ENCODE assay signal across 17 cellular contexts in the genomic region with DNA sequence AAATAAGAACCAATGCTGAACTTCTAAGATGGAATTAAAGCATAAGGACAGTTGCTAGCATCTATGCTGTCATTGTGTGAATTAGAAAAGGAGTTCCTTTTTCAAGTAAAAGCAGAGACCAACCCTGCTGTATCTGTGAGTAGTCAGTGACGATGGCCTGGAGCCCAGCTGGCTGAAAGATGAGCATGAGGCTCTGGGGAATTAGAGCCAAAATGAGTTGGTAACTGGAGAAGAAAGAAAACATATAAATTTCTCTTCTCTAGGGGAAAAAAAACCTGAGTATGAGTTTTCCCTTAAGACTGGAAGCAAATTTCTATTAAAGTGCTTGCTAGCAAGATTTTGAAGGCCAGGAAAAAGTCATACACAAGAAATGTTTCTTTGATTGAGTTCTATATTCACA. TPM values are rescaled to one million over a fixed set of nuclear protein-coding genes. Genes with fewer than 3 reads are reported as not detected.
DNase-seq lines count a peak whose midpoint lies in the region; ATAC-seq and TF ChIP-seq lines count a peak whose summit lies in the region.
"Had no signal": no experiment of that assay in that cellular context is flagged by ENCODE, and none has a peak within 500 bp of the region (broad histone marks: within the 10 kb centered on the region; RNA-seq: fewer than 3 reads in every experiment).

No MANE protein-coding gene starts in this region.

- DNase-seq in SK-N-DZ (ENCODE audit: low spot score) (peak; percentile 28), fibroblast of pulmonary artery (ENCODE audit: low read depth) (peak; percentile 3), putamen (ENCODE audit: low spot score) (peak; percentile 26), NCI-H526 treated with DMSO at 0.1 percent for 48 hours (lab: John Stamatoyannopoulos, UW) (no peak), heart right ventricle (no peak)
- DNase-seq: effector memory CD8-positive, alpha-beta T cell; mesendoderm; MM.1S; NCI-H510A treated with DMSO at 0.1 percent for 48 hours had no signal

- ATAC-seq in GM19035 (IDR thresholded peaks at IDR 0.05; ENCODE audit: unreplicated experiment) (no peak), heart right ventricle (no peak), GM18909 (IDR thresholded peaks at IDR 0.05; ENCODE audit: poor library complexity, unreplicated experiment) (no peak)
- ATAC-seq: effector memory CD8-positive, alpha-beta T cell; Right ventricle myocardium inferior; WTC11 had no signal

- no peaks in the 10 kb centered on the region for H3K4me1 ChIP-seq in HEK293 (ENCODE audit: control insufficient read depth, insufficient read depth, low read length)
- H3K4me1 ChIP-seq in heart right ventricle = no peaks in the 10 kb centered on the region

- CTCF ChIA-PET in HEK293 (lab: Yijun Ruan, JAX) = interaction anchor here (0.9 kb wide), 1 partner anchor 10 kb away, joined by 7 read pairs; no protein-coding TSS in a partner anchor

- no peak overlapping the region for H3K4me3 ChIP-seq in HEK293 (ENCODE audit: low read depth, low read length)
- no peak overlapping the region for H3K4me3 ChIP-seq in fibroblast of pulmonary artery (replicated peaks; ENCODE audit: low read depth, low read length)
- no peak overlapping the region for H3K4me3 ChIP-seq in heart right ventricle

- POLR2A ChIA-PET in HEK293 (lab: Yijun Ruan, JAX) = no interaction called here

- H3K27ac ChIP-seq in HEK293 (ENCODE audit: extremely low read depth, low read depth, low read length) (no peak overlapping the region), heart right ventricle (no peak overlapping the region)
- H3K27ac ChIP-seq: HL-60 had no signal

- intact Hi-C loops in heart right ventricle (cut with DNase I) = no loop called here

- H3K36me3 ChIP-seq in HEK293 (ENCODE audit: control insufficient read depth in 2 of 2, insufficient read depth in 1 of 2, low read length in 2 of 2) (no peaks in the 10 kb centered on the region), heart right ventricle (no peaks in the 10 kb centered on the region)

- TF ChIP-seq CTCF in HEK293 (tag by site-specific recombination; IDR thresholded peaks at IDR 0.05) (no peak), fibroblast of pulmonary artery (IDR thresholded peaks at IDR 0.05; ENCODE audit: low read length, missing control alignments) (no peak), heart right ventricle (IDR thresholded peaks at IDR 0.05) (no peak)

- H3K27me3 ChIP-seq in heart right ventricle = peaks cover 0 to 10% (median 0%) of the 10 kb centered on the region in 7 donors

- WGBS in heart right ventricle, 2 donors = 38 to 44% methylated on average over 1 of the region's 1 CpG

- H3K9me3 ChIP-seq in HEK293 (ENCODE audit: control insufficient read depth, insufficient read depth, low read depth, low read length) (no peaks in the 10 kb centered on the region), heart right ventricle (peaks cover 0 to 2% (median 0%) of the 10 kb centered on the region in 11 donors)

TF ChIP-seq in HEK293, 187 proteins besides CTCF, POLR2A, EP300 and RAD21:
- TF ChIP-seq, protein P1, sequence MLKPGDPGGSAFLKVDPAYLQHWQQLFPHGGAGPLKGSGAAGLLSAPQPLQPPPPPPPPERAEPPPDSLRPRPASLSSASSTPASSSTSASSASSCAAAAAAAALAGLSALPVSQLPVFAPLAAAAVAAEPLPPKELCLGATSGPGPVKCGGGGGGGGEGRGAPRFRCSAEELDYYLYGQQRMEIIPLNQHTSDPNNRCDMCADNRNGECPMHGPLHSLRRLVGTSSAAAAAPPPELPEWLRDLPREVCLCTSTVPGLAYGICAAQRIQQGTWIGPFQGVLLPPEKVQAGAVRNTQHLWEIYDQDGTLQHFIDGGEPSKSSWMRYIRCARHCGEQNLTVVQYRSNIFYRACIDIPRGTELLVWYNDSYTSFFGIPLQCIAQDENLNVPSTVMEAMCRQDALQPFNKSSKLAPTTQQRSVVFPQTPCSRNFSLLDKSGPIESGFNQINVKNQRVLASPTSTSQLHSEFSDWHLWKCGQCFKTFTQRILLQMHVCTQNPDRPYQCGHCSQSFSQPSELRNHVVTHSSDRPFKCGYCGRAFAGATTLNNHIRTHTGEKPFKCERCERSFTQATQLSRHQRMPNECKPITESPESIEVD (tag by site-specific recombination; IDR thresholded peaks at IDR 0.05) = peak; percentile 64
- TF ChIP-seq, protein P2, sequence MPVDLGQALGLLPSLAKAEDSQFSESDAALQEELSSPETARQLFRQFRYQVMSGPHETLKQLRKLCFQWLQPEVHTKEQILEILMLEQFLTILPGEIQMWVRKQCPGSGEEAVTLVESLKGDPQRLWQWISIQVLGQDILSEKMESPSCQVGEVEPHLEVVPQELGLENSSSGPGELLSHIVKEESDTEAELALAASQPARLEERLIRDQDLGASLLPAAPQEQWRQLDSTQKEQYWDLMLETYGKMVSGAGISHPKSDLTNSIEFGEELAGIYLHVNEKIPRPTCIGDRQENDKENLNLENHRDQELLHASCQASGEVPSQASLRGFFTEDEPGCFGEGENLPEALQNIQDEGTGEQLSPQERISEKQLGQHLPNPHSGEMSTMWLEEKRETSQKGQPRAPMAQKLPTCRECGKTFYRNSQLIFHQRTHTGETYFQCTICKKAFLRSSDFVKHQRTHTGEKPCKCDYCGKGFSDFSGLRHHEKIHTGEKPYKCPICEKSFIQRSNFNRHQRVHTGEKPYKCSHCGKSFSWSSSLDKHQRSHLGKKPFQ (tag by site-specific recombination; IDR thresholded peaks at IDR 0.05) = no peak
- TF ChIP-seq FEZF1 (tag by site-specific recombination; IDR thresholded peaks at IDR 0.05) = peak; percentile 77

RNA-seq across cellular contexts. Expression of gene SPZ1, which starts 1.6 kb away (rescaled TPM):
- not detected in 2 replicates for polyA plus RNA-seq in SK-N-DZ (2014; cell fraction: cytosol; rRNA removed)
- polyA plus RNA-seq in SK-N-DZ (2014; cell fraction: nucleus; rRNA removed) = 0.28 TPM in 1 of 2 replicates, not detected in the other
- not detected for total RNA-seq in heart right ventricle
- polyA plus RNA-seq in heart right ventricle = not detected
- total RNA-seq: renal cortical epithelial cell, Right ventricle myocardium inferior, subcutaneous adipose tissue, WTC11 had no signal

Comparison
In these comparisons a context has a peak if more than half of its experiments do, and no peak if none do; other contexts are left out.
1. DNase-seq: peak in SK-N-DZ (single experiment), fibroblast of pulmonary artery (single experiment) and putamen (single experiment); none in NCI-H526 treated with DMSO at 0.1 percent for 48 hours (single experiment) and heart right ventricle (0 of 2).